In the genomic region with DNA sequence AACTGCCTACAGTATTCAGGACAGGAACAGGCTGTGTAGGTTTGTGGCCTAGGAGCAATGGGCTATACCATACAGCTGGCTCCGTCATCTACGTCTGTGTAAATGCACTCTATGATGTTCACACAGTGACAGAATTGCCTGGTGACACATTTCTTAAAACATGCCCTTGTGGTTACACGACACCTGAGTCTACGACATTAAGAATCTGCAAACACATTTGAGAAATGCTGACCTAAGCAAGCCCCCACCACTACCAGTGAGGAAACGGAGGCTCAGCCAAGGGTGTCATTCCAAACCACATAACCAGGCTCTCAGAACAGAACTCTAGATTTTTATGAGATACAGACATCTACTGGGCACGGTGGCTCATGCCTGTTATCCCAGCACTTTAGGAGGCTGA, we compare ENCODE assay signal across 2 cellular contexts.
TF ChIP-seq lines count a peak whose summit lies in the region.

No MANE protein-coding gene starts in this region.

TF ChIP-seq in SK-N-SH, 30 proteins besides CTCF, POLR2A, EP300 and RAD21:
- TF ChIP-seq SIN3A (IDR thresholded peaks at IDR 0.05; ENCODE audit: borderline replicate concordance, low read depth, low read length) (no peak), TEAD4 (IDR thresholded peaks at IDR 0.05; ENCODE audit: borderline replicate concordance, insufficient read depth) (no peak), ELF1 (IDR thresholded peaks at IDR 0.05) (no peak)
- TF ChIP-seq, protein P1, sequence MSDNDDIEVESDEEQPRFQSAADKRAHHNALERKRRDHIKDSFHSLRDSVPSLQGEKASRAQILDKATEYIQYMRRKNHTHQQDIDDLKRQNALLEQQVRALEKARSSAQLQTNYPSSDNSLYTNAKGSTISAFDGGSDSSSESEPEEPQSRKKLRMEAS (IDR thresholded peaks at IDR 0.05; ENCODE audit: low read depth), result no peak

TF ChIP-seq in GM23338, 12 proteins besides CTCF, POLR2A, EP300 and RAD21:
- TF ChIP-seq, protein P2, sequence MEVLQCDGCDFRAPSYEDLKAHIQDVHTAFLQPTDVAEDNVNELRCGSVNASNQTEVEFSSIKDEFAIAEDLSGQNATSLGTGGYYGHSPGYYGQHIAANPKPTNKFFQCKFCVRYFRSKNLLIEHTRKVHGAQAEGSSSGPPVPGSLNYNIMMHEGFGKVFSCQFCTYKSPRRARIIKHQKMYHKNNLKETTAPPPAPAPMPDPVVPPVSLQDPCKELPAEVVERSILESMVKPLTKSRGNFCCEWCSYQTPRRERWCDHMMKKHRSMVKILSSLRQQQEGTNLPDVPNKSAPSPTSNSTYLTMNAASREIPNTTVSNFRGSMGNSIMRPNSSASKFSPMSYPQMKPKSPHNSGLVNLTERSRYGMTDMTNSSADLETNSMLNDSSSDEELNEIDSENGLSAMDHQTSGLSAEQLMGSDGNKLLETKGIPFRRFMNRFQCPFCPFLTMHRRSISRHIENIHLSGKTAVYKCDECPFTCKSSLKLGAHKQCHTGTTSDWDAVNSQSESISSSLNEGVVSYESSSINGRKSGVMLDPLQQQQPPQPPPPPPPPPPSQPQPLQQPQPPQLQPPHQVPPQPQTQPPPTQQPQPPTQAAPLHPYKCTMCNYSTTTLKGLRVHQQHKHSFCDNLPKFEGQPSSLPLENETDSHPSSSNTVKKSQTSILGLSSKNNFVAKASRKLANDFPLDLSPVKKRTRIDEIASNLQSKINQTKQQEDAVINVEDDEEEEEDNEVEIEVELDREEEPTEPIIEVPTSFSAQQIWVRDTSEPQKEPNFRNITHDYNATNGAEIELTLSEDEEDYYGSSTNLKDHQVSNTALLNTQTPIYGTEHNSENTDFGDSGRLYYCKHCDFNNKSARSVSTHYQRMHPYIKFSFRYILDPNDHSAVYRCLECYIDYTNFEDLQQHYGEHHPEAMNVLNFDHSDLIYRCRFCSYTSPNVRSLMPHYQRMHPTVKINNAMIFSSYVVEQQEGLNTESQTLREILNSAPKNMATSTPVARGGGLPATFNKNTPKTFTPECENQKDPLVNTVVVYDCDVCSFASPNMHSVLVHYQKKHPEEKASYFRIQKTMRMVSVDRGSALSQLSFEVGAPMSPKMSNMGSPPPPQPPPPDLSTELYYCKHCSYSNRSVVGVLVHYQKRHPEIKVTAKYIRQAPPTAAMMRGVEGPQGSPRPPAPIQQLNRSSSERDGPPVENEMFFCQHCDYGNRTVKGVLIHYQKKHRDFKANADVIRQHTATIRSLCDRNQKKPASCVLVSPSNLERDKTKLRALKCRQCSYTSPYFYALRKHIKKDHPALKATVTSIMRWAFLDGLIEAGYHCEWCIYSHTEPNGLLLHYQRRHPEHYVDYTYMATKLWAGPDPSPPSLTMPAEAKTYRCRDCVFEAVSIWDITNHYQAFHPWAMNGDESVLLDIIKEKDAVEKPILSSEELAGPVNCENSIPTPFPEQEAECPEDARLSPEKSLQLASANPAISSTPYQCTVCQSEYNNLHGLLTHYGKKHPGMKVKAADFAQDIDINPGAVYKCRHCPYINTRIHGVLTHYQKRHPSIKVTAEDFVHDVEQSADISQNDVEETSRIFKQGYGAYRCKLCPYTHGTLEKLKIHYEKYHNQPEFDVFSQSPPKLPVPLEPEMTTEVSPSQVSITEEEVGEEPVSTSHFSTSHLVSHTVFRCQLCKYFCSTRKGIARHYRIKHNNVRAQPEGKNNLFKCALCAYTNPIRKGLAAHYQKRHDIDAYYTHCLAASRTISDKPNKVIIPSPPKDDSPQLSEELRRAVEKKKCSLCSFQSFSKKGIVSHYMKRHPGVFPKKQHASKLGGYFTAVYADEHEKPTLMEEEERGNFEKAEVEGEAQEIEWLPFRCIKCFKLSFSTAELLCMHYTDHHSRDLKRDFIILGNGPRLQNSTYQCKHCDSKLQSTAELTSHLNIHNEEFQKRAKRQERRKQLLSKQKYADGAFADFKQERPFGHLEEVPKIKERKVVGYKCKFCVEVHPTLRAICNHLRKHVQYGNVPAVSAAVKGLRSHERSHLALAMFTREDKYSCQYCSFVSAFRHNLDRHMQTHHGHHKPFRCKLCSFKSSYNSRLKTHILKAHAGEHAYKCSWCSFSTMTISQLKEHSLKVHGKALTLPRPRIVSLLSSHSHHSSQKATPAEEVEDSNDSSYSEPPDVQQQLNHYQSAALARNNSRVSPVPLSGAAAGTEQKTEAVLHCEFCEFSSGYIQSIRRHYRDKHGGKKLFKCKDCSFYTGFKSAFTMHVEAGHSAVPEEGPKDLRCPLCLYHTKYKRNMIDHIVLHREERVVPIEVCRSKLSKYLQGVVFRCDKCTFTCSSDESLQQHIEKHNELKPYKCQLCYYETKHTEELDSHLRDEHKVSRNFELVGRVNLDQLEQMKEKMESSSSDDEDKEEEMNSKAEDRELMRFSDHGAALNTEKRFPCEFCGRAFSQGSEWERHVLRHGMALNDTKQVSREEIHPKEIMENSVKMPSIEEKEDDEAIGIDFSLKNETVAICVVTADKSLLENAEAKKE (CRISPR knock-in tag; IDR thresholded peaks at IDR 0.05), result no peak
- TF ChIP-seq EZH2phosphoT487 (IDR thresholded peaks at IDR 0.05; ENCODE audit: unreplicated experiment), result no peak
- no peak for TF ChIP-seq ZNF114 (CRISPR knock-in tag; IDR thresholded peaks at IDR 0.05)
- TF ChIP-seq, protein P3, sequence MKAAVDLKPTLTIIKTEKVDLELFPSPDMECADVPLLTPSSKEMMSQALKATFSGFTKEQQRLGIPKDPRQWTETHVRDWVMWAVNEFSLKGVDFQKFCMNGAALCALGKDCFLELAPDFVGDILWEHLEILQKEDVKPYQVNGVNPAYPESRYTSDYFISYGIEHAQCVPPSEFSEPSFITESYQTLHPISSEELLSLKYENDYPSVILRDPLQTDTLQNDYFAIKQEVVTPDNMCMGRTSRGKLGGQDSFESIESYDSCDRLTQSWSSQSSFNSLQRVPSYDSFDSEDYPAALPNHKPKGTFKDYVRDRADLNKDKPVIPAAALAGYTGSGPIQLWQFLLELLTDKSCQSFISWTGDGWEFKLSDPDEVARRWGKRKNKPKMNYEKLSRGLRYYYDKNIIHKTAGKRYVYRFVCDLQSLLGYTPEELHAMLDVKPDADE (IDR thresholded peaks at IDR 0.05), result no peak
- TF ChIP-seq STAT1 (IDR thresholded peaks at IDR 0.05; ENCODE audit: unreplicated experiment), result no peak
- no peak for TF ChIP-seq POLR2AphosphoS5 (IDR thresholded peaks at IDR 0.05; ENCODE audit: low read depth)
- TF ChIP-seq, protein P4, sequence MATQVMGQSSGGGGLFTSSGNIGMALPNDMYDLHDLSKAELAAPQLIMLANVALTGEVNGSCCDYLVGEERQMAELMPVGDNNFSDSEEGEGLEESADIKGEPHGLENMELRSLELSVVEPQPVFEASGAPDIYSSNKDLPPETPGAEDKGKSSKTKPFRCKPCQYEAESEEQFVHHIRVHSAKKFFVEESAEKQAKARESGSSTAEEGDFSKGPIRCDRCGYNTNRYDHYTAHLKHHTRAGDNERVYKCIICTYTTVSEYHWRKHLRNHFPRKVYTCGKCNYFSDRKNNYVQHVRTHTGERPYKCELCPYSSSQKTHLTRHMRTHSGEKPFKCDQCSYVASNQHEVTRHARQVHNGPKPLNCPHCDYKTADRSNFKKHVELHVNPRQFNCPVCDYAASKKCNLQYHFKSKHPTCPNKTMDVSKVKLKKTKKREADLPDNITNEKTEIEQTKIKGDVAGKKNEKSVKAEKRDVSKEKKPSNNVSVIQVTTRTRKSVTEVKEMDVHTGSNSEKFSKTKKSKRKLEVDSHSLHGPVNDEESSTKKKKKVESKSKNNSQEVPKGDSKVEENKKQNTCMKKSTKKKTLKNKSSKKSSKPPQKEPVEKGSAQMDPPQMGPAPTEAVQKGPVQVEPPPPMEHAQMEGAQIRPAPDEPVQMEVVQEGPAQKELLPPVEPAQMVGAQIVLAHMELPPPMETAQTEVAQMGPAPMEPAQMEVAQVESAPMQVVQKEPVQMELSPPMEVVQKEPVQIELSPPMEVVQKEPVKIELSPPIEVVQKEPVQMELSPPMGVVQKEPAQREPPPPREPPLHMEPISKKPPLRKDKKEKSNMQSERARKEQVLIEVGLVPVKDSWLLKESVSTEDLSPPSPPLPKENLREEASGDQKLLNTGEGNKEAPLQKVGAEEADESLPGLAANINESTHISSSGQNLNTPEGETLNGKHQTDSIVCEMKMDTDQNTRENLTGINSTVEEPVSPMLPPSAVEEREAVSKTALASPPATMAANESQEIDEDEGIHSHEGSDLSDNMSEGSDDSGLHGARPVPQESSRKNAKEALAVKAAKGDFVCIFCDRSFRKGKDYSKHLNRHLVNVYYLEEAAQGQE (IDR thresholded peaks at IDR 0.05; ENCODE audit: unreplicated experiment), result no peak
- TF ChIP-seq EZH2 (IDR thresholded peaks at IDR 0.05; ENCODE audit: low read depth, unreplicated experiment), result no peak
- no peak for TF ChIP-seq CREB1 (CRISPR knock-in tag; IDR thresholded peaks at IDR 0.05; ENCODE audit: low read depth)
- no peak for TF ChIP-seq NANOG (IDR thresholded peaks at IDR 0.05; ENCODE audit: borderline replicate concordance)
- TF ChIP-seq JUNB (IDR thresholded peaks at IDR 0.05; ENCODE audit: unreplicated experiment), result no peak
- no peak for TF ChIP-seq ZNF331 (CRISPR knock-in tag; IDR thresholded peaks at IDR 0.05; ENCODE audit: low read depth)
TF ChIP-seq in GM23338: peak in this region for 0.
